Comparison of ENCODE assay signal across 1 cellular context in genomic region chr19:13705928-13706447, GRCh38.
TF ChIP-seq lines count a peak whose summit lies in the region.

No MANE protein-coding gene starts in this region.

TF ChIP-seq in HEK293, 187 proteins besides CTCF, POLR2A, EP300 and RAD21 (continued from another document):
- peak; percentile 65 for TF ChIP-seq PRDM10 (tag by site-specific recombination; IDR thresholded peaks at IDR 0.05)
